ENCODE assay signal across 8 cellular contexts in genomic region chr2:200810967-200811335, GRCh38. TPM values are rescaled to one million over a fixed set of nuclear protein-coding genes. Genes with fewer than 3 reads are reported as not detected.
DNase-seq lines count a peak whose midpoint lies in the region; ATAC-seq, FAIRE-seq and TF ChIP-seq lines count a peak whose summit lies in the region.

No MANE protein-coding gene starts in this region.

- H3K4me1 ChIP-seq in A549 (peaks cover 45% of the 10 kb centered on the region), mononuclear cell (ENCODE audit: insufficient read depth, low read length) (peaks cover 34% of the 10 kb centered on the region)

- POLR2A ChIA-PET in A549 (lab: Yijun Ruan, JAX) = interaction anchor here (0.6 to 3.0 kb wide), 14 partner anchors 10 to 100 kb away, joined by 3 to 18 read pairs (median 4); partner anchors contain the start of gene CLK1

- peak; percentile 63 for TF ChIP-seq POLR2A in A549 (IDR thresholded peaks at IDR 0.05; ENCODE audit: low read length)

- H3K27me3 Mint-ChIP-seq in IgD-negative memory B cell = no peaks in the 10 kb centered on the region

- H3K27me3 ChIP-seq in mononuclear cell (ENCODE audit: insufficient read depth, low read length) = no peaks in the 10 kb centered on the region

- ATAC-seq in A549 (peak; percentile 12 to 36), HG03039 (IDR thresholded peaks at IDR 0.05; ENCODE audit: unreplicated experiment) (no peak)

- TF ChIP-seq CTCF in A549 (IDR thresholded peaks at IDR 0.05) (no peak), cardiac fibroblast (IDR thresholded peaks at IDR 0.05; ENCODE audit: low read depth, low read length) (no peak)

- FAIRE-seq in A549 (lab: Jason Lieb, UNC) = no peak

- H3K4me3 ChIP-seq in A549 (peak overlapping the region; percentile 97), cardiac fibroblast (replicated peaks in 1 of 2; ENCODE audit: low read depth in 2 of 2, low read length in 2 of 2) (peak overlapping the region; percentile 25 to 85), mononuclear cell (ENCODE audit: low read length) (peak overlapping the region; percentile 74)

- no peak for TF ChIP-seq RAD21 in A549 (conservative IDR thresholded peaks at IDR 0.05 in 1 of 2, IDR thresholded peaks at IDR 0.05 in 1 of 2)

- H3K4me3 Mint-ChIP-seq in IgD-negative memory B cell = peak overlapping the region; percentile 94 to 99 (median 96)

- CTCF ChIA-PET in A549 (lab: Yijun Ruan, JAX) = interaction anchor here (1.0 to 1.6 kb wide), 4 partner anchors 46 to 100 kb away, joined by 3 to 5 read pairs (median 4); partner anchors contain the start of gene CLK1

- no peaks in the 10 kb centered on the region for H3K36me3 Mint-ChIP-seq in IgD-negative memory B cell

- H3K27ac Mint-ChIP-seq in IgD-negative memory B cell = peak overlapping the region; percentile 97 to 99 (median 99)

- H3K4me2 ChIP-seq in A549 = peak overlapping the region; percentile 94

- DNase-seq in A549 (ENCODE audit: low read depth in 1 of 2, low spot score in 1 of 2) = peak in 1 of 2 experiments; percentile 19
- DNase-seq in cardiac fibroblast (ENCODE audit: low read depth in 2 of 2) = no peak
- DNase-seq in MV-4-11 (lab: John Stamatoyannopoulos, UW) = no peak
- no peak for DNase-seq in NCI-H2171 (lab: John Stamatoyannopoulos, UW)
- no peak for DNase-seq in kidney tubule cell (ENCODE audit: low spot score)

- TF ChIP-seq EP300 in A549 (IDR thresholded peaks at IDR 0.05) = no peak

- WGBS in A549 (ENCODE audit: missing lambda C conversion rate) = 2% methylated on average over 13 of the region's 13 CpGs

- no peaks in the 10 kb centered on the region for H3K9me3 ChIP-seq in A549
- H3K9me3 ChIP-seq in mononuclear cell (ENCODE audit: low read depth, low read length) = no peaks in the 10 kb centered on the region

- peaks cover 23 to 28% (median 27%) of the 10 kb centered on the region in 3 donors for H3K4me1 Mint-ChIP-seq in IgD-negative memory B cell

- peak overlapping the region; percentile 96 to 99 for H3K27ac ChIP-seq in A549

- H3K9me3 Mint-ChIP-seq in IgD-negative memory B cell = no peaks in the 10 kb centered on the region

TF ChIP-seq in A549, 52 proteins besides CTCF, POLR2A, EP300 and RAD21:
- TF ChIP-seq BCL3 (IDR thresholded peaks at IDR 0.05) = peak; percentile 34; the same call in 1 of the 3 replicates
- no peak for TF ChIP-seq CEBPB (IDR thresholded peaks at IDR 0.05)
- no peak for TF ChIP-seq MAFK (IDR thresholded peaks at IDR 0.05; ENCODE audit: partially characterized antibody)
- no peak for TF ChIP-seq FOXS1 (CRISPR knock-in tag; IDR thresholded peaks at IDR 0.05)

RNA-seq across cellular contexts. Expression of gene BZW1, which starts 0.8 kb away (rescaled TPM):
- polyA plus RNA-seq in A549 (2011; rRNA removed) (439 and 494 TPM in 2 replicates), A549 (2017; fragmentation: RNase III; extraction: RNeasy Plus Mini Kit Qiagen cat#74134 plus additional on column Dnase treatment) (401 to 422 TPM (median 419 TPM) in 3 replicates), IgD-negative memory B cell (140 TPM)
- 110 and 135 TPM in 2 replicates for polyA plus RNA-seq in A549 (2012; cell fraction: cytosol; rRNA removed)
- polyA plus RNA-seq in A549 (2012; cell fraction: nucleus; rRNA removed) = 52.0 and 65.2 TPM in 2 replicates
- 440 and 450 TPM in 2 replicates for polyA minus RNA-seq in A549 (2011; rRNA and poly(A)+ RNA removed)
- 559 TPM for total RNA-seq in mononuclear cell

RNA-seq across cellular contexts. Expression of gene CLK1, which starts 53.5 kb away (rescaled TPM):
- polyA plus RNA-seq in A549 (2011; rRNA removed) (85.4 and 88.3 TPM in 2 replicates), A549 (2017; fragmentation: RNase III; extraction: RNeasy Plus Mini Kit Qiagen cat#74134 plus additional on column Dnase treatment) (35.5 to 39.8 TPM (median 36.5 TPM) in 3 replicates), IgD-negative memory B cell (83.8 TPM)
- 14.6 and 15.5 TPM in 2 replicates for polyA plus RNA-seq in A549 (2012; cell fraction: cytosol; rRNA removed)
- 26.7 and 60.2 TPM in 2 replicates for polyA plus RNA-seq in A549 (2012; cell fraction: nucleus; rRNA removed)
- 30.6 and 39.8 TPM in 2 replicates for polyA minus RNA-seq in A549 (2011; rRNA and poly(A)+ RNA removed)
- total RNA-seq in mononuclear cell = 635 TPM
